Comparison of ENCODE assay signal across 21 cellular contexts in the genomic region with DNA sequence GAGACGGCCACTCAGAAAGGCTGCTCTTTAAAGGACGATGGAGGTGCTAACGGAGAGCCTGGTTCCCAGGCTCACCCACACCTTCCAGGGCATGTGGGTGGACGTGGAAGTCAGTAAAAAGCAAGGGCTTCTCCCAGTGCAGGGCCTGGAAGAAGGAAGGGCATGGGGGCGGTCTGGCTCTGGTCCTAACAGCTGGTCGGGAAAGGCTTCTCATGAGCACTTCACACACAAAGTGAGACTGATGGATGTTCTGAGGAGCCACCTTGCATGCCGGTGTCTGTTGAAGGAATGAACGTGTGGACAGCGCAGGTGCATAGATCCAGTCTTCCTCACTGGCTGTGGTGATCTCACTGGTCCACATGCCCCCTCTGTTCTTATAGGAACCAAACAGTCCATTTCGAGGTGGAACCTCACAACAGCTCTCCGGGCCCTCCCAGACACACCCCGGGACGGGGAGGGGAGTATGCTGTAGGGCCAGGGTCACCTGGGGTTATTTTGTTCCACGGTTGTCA.
"Had no signal": no experiment of that assay in that cellular context is flagged by ENCODE, and none has a peak within 500 bp of the region (broad histone marks: within the 10 kb centered on the region; RNA-seq: fewer than 3 reads in every experiment).

No MANE protein-coding gene starts in this region.

- H3K36me3 Mint-ChIP-seq: immature natural killer cell; memory B cell; naive thymus-derived CD4-positive, alpha-beta T cell had no signal

- H3K4me1 Mint-ChIP-seq: central memory CD8-positive, alpha-beta T cell; memory B cell; naive thymus-derived CD4-positive, alpha-beta T cell had no signal

- H3K9ac ChIP-seq: parathyroid adenoma had no signal

- H3K4me1 ChIP-seq: foreskin keratinocyte, left ventricle myocardium inferior, lower lobe of right lung, parathyroid adenoma, prostate gland, vagina had no signal

- H3K9me3 ChIP-seq: left ventricle myocardium inferior, lower lobe of right lung, prostate gland, spleen, stomach, upper lobe of right lung, vagina had no signal

- H3K4me3 Mint-ChIP-seq: central memory CD8-positive, alpha-beta T cell; effector memory CD8-positive, alpha-beta T cell; immature natural killer cell; memory B cell; naive thymus-derived CD4-positive, alpha-beta T cell had no signal

- H3K27ac Mint-ChIP-seq: effector memory CD8-positive, alpha-beta T cell; immature natural killer cell; memory B cell; naive thymus-derived CD4-positive, alpha-beta T cell had no signal

- H3K36me3 ChIP-seq: left ventricle myocardium inferior, lower lobe of right lung, prostate gland, spleen, stomach, upper lobe of right lung, vagina had no signal

- ATAC-seq: effector memory CD8-positive, alpha-beta T cell; foreskin keratinocyte; naive thymus-derived CD4-positive, alpha-beta T cell; sciatic nerve; upper lobe of right lung had no signal

- H3K27me3 ChIP-seq: foreskin keratinocyte, upper lobe of right lung, vagina had no signal

- H3K27ac ChIP-seq: foreskin keratinocyte, left ventricle myocardium inferior, lower lobe of right lung, parathyroid adenoma, prostate gland, spleen, upper lobe of right lung, vagina had no signal

- H3K4me3 ChIP-seq: left ventricle myocardium inferior, lower lobe of right lung, prostate gland, spleen, stomach, upper lobe of right lung, vagina had no signal

- H3K9me3 Mint-ChIP-seq: central memory CD8-positive, alpha-beta T cell; effector memory CD8-positive, alpha-beta T cell; immature natural killer cell had no signal

- H3K79me2 ChIP-seq: parathyroid adenoma had no signal

- H2AFZ ChIP-seq: parathyroid adenoma had no signal

- DNase-seq: cortex of kidney; effector memory CD8-positive, alpha-beta T cell; foreskin keratinocyte; immature natural killer cell; left ventricle myocardium inferior; lower lobe of right lung; midbrain; naive thymus-derived CD4-positive, alpha-beta T cell; spleen; stimulated activated CD4-positive, alpha-beta T cell treated with anti-CD3 and anti-CD28 coated beads, Interleukin-15, amount 100 ng/mL, for 24 hours; stimulated activated CD4-positive, alpha-beta T cell treated with anti-CD3 and anti-CD28 coated beads, Interleukin-1b, Interleukin-23, amount 100 ng/mL, for 48 hours; stimulated activated CD4-positive, alpha-beta T cell treated with anti-CD3 and anti-CD28 coated beads, Interleukin-4, amount 100 ng/mL, for 24 hours; stimulated activated naive CD4-positive, alpha-beta T cell; stomach; upper lobe of right lung had no signal
